20 cellular contexts compared by ENCODE assay signal in the genomic region with DNA sequence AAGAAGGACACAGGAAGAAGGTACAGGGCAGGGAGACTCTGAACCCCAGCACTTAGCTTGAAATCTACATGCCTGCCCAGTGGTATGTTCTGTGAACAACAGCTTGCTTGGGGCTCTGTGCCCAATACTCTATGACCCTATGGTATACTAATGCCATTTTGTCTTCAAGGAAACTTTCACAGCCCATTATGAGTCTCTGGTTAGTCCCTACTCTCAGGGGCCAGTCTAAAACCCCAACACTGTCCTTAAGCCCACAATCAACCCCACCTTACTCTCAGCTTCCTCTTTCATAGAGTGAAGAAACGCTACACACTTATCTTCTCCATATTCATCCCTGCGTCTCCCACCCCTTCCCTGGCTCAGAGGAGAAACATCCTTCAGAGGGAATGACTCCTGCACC. TPM values are rescaled to one million over a fixed set of nuclear protein-coding genes. Genes with fewer than 3 reads are reported as not detected.
DNase-seq lines count a peak whose midpoint lies in the region; ATAC-seq, FAIRE-seq and TF ChIP-seq lines count a peak whose summit lies in the region.
"Had no signal": no experiment of that assay in that cellular context is flagged by ENCODE, and none has a peak within 500 bp of the region (broad histone marks: within the 10 kb centered on the region; RNA-seq: fewer than 3 reads in every experiment).

No MANE protein-coding gene starts in this region.

- H3K4me1 ChIP-seq in astrocyte (ENCODE audit: insufficient read depth, low read length), result no peaks in the 10 kb centered on the region
- peaks cover 62 to 64% of the 10 kb centered on the region in 2 donors for H3K4me1 ChIP-seq in gastrocnemius medialis
- H3K4me1 ChIP-seq: BLaER1 treated with 17β-estradiol and CSF1 and Interleukin-3, amounts not matched to agents 10 nM and 100 nM had no signal

- H3K79me2 ChIP-seq in astrocyte (ENCODE audit: insufficient read depth, low read length), result no peaks in the 10 kb centered on the region

- in situ Hi-C loops in gastrocnemius medialis (cut with MboI; ENCODE audit: low sequenced_read_pairs in 4 of 4), result loop anchor here in 1 of 4 donors (10.0 kb wide), 1 partner anchor 73 kb away; no protein-coding TSS in a partner anchor

- H3K9me3 ChIP-seq in astrocyte (ENCODE audit: insufficient read depth, low read depth, low read length) (no peaks in the 10 kb centered on the region), gastrocnemius medialis (no peaks in the 10 kb centered on the region)

- DNase-seq in astrocyte (ENCODE audit: low read depth) (no peak), gastrocnemius medialis (no peak), NCI-H524 treated with DMSO at 0.1 percent for 48 hours (lab: John Stamatoyannopoulos, UW) (no peak), iPS-NIHi7 (ENCODE audit: extremely low spot score) (no peak)
- DNase-seq: CD8-positive, alpha-beta T cell; DMS 273 treated with DMSO at 0.1 percent for 48 hours; DMS53; DND-41; EL; GOT3; H7; HFFc6 had no signal

- H3K4me2 ChIP-seq in astrocyte (ENCODE audit: low read length), result no peak overlapping the region
- H3K4me2 ChIP-seq: BLaER1 treated with 17β-estradiol and CSF1 and Interleukin-3, amounts not matched to agents 10 nM and 100 nM had no signal

- no peak for FAIRE-seq in astrocyte (lab: Jason Lieb, UNC)
- FAIRE-seq: GM12892, GM18507 had no signal

- H2AFZ ChIP-seq in astrocyte (ENCODE audit: low read depth, low read length), result no peak overlapping the region

- H3K27me3 ChIP-seq in astrocyte (ENCODE audit: insufficient read depth, low read length), result no peaks in the 10 kb centered on the region
- H3K27me3 ChIP-seq in gastrocnemius medialis, result no peaks in the 10 kb centered on the region
- H3K27me3 ChIP-seq: BLaER1 treated with 17β-estradiol and CSF1 and Interleukin-3, amounts not matched to agents 10 nM and 100 nM had no signal

- TF ChIP-seq CTCF in astrocyte (IDR thresholded peaks at IDR 0.05; ENCODE audit: insufficient read depth, low read depth, low read length) (no peak), gastrocnemius medialis (IDR thresholded peaks at IDR 0.05 in 4 of 5, conservative IDR thresholded peaks at IDR 0.05 in 1 of 5) (no peak)

- ATAC-seq in GM18868 (IDR thresholded peaks at IDR 0.05; ENCODE audit: unreplicated experiment) (peak; percentile 39), gastrocnemius medialis (peak in 1 of 2 donors; percentile 9), GM18519 (IDR thresholded peaks at IDR 0.05; ENCODE audit: low FRiP score, unreplicated experiment) (no peak)
- ATAC-seq: CD8-positive, alpha-beta T cell; HCT116 had no signal

- H4K20me1 ChIP-seq in astrocyte (ENCODE audit: insufficient read depth, low read length), result no peaks in the 10 kb centered on the region
- H4K20me1 ChIP-seq: BLaER1 treated with 17β-estradiol and CSF1 and Interleukin-3, amounts not matched to agents 10 nM and 100 nM had no signal

- H3K27me3 Mint-ChIP-seq in astrocyte (ENCODE audit: low read depth, unreplicated experiment), result peaks cover 3% of the 10 kb centered on the region
- H3K27me3 Mint-ChIP-seq: B cell had no signal

- no peaks in the 10 kb centered on the region for H3K36me3 Mint-ChIP-seq in astrocyte (ENCODE audit: low read depth, unreplicated experiment)
- H3K36me3 Mint-ChIP-seq: CD8-positive, alpha-beta T cell had no signal

- intact Hi-C loops in gastrocnemius medialis (cut with DNase I; ENCODE audit: low total_unique reads), result no loop called here

- H3K9ac ChIP-seq in astrocyte (ENCODE audit: low read length), result no peak overlapping the region
- H3K9ac ChIP-seq: BLaER1 treated with 17β-estradiol and CSF1 and Interleukin-3, amounts not matched to agents 10 nM and 100 nM had no signal

- H3K27ac Mint-ChIP-seq in astrocyte (ENCODE audit: unreplicated experiment), result peak overlapping the region; percentile 29
- H3K27ac Mint-ChIP-seq: B cell; CD8-positive, alpha-beta T cell; HFFc6 had no signal

- no peak overlapping the region for H3K4me3 ChIP-seq in astrocyte (ENCODE audit: insufficient read depth, low read depth, low read length)
- no peak overlapping the region for H3K4me3 ChIP-seq in gastrocnemius medialis
- H3K4me3 ChIP-seq: BLaER1 treated with 17β-estradiol and CSF1 and Interleukin-3, amounts not matched to agents 10 nM and 100 nM had no signal

- H3K9me3 Mint-ChIP-seq in astrocyte (ENCODE audit: unreplicated experiment), result peaks cover 2% of the 10 kb centered on the region
- H3K9me3 Mint-ChIP-seq: CD8-positive, alpha-beta T cell; HFFc6 had no signal

- H3K36me3 ChIP-seq in astrocyte (ENCODE audit: insufficient read depth, low read length), result no peaks in the 10 kb centered on the region
- H3K36me3 ChIP-seq in gastrocnemius medialis, result peaks cover 0 to 68% of the 10 kb centered on the region in 2 donors
- H3K36me3 ChIP-seq: BLaER1 treated with 17β-estradiol and CSF1 and Interleukin-3, amounts not matched to agents 10 nM and 100 nM had no signal

- TF ChIP-seq POLR2A in gastrocnemius medialis (IDR thresholded peaks at IDR 0.05), result no peak

- H3K4me3 Mint-ChIP-seq in astrocyte (ENCODE audit: unreplicated experiment), result no peak overlapping the region
- H3K4me3 Mint-ChIP-seq: B cell; CD8-positive, alpha-beta T cell; HFFc6 had no signal

- H3K27ac ChIP-seq in astrocyte (ENCODE audit: low read depth, low read length) (no peak overlapping the region), gastrocnemius medialis (peak overlapping the region; percentile 81 to 93 (median 86))
- H3K27ac ChIP-seq: BLaER1 treated with 17β-estradiol and CSF1 and Interleukin-3, amounts not matched to agents 10 nM and 100 nM had no signal

- H3K4me1 Mint-ChIP-seq in astrocyte (ENCODE audit: low read depth, unreplicated experiment), result peaks cover 11% of the 10 kb centered on the region

RNA-seq across cellular contexts. Expression of a gene that starts 16.0 kb away (rescaled TPM):
- total RNA-seq in astrocyte (0.82 and 0.94 TPM in 2 replicates), gastrocnemius medialis (1,000 to 10,000 TPM; 6,824 to 7,704 (median 7,108) TPM)
- total RNA-seq: A172 had no signal

Comparison
In these comparisons a context has a peak if more than half of its experiments do, and no peak if none do; other contexts are left out.
1. RNA of a gene that starts 16.0 kb away (total RNA-seq): 6,824 to 7,704 TPM in gastrocnemius medialis; 0.82 to 0.94 TPM in astrocyte; every median in the first group is over 1,000 times any median in the second.